In the genomic region with DNA sequence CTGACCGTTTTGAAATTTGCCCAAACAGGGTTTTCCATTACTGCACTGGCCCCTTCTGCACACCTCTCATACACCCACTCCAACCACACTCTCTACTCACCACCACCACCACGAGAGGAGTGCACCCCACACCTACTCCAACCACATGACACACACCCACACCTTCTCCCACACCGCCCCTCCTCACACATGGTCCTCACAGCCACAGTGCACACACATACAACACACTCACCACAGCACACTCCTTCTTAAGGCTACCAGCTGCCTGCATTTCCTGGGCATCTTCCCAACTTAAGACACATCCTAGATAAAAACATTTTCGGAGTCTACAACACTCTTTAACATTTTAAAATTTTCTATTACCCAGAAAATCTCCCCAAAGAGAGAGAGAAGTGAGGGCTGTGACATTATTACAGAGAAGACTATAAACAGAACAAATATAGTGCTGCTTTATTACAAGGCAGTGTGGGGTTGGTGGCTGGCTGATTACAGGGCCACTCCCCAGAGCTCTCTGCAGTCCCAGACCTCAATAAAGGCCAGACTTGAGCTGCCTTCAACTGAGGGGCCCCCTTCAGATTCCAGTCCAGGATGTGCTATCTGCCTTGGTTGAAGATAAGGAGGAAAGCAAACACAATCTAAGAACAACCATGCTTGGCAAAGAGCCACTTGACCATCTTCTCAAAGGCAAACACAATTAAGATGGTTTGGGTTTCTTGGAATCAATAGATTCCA, we compare ENCODE assay signal across 2 cellular contexts.
A peak's percentile ranks its signal among the peaks of the same experiment; 100 is the strongest.
TF ChIP-seq lines count a peak whose summit lies in the region.

No MANE protein-coding gene starts in this region.

TF ChIP-seq in A549, 52 proteins besides CTCF, POLR2A, EP300 and RAD21:
- TF ChIP-seq HES2 (IDR thresholded peaks at IDR 0.05) (no peak), TP53 (CRISPR knock-in tag; IDR thresholded peaks at IDR 0.05) (no peak), POLR2AphosphoS2 (conservative IDR thresholded peaks at IDR 0.05; ENCODE audit: low read length) (no peak), SMC3 (IDR thresholded peaks at IDR 0.05) (no peak), FOSB (CRISPR knock-in tag; IDR thresholded peaks at IDR 0.05) (no peak), ZSCAN20 (CRISPR knock-in tag; IDR thresholded peaks at IDR 0.05) (no peak), CEBPB (IDR thresholded peaks at IDR 0.05) (no peak), NPAS2 (CRISPR knock-in tag; IDR thresholded peaks at IDR 0.05; ENCODE audit: borderline replicate concordance) (no peak), BCL3 (IDR thresholded peaks at IDR 0.05) (no peak), ZNF302 (CRISPR knock-in tag; IDR thresholded peaks at IDR 0.05) (no peak), JUNB (IDR thresholded peaks at IDR 0.05) (no peak)
- TF ChIP-seq, protein P1, sequence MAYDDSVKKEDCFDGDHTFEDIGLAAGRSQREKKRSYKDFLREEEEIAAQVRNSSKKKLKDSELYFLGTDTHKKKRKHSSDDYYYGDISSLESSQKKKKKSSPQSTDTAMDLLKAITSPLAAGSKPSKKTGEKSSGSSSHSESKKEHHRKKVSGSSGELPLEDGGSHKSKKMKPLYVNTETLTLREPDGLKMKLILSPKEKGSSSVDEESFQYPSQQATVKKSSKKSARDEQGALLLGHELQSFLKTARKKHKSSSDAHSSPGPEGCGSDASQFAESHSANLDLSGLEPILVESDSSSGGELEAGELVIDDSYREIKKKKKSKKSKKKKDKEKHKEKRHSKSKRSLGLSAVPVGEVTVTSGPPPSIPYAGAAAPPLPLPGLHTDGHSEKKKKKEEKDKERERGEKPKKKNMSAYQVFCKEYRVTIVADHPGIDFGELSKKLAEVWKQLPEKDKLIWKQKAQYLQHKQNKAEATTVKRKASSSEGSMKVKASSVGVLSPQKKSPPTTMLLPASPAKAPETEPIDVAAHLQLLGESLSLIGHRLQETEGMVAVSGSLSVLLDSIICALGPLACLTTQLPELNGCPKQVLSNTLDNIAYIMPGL (CRISPR knock-in tag; IDR thresholded peaks at IDR 0.05; ENCODE audit: borderline replicate concordance), result no peak
- TF ChIP-seq, protein P2, sequence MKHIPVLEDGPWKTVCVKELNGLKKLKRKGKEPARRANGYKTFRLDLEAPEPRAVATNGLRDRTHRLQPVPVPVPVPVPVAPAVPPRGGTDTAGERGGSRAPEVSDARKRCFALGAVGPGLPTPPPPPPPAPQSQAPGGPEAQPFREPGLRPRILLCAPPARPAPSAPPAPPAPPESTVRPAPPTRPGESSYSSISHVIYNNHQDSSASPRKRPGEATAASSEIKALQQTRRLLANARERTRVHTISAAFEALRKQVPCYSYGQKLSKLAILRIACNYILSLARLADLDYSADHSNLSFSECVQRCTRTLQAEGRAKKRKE (CRISPR knock-in tag; IDR thresholded peaks at IDR 0.05; ENCODE audit: low read depth), result no peak
TF ChIP-seq in A549: peak in this region for 0.

TF ChIP-seq in HEK293, 187 proteins besides CTCF, POLR2A, EP300 and RAD21 (continues in another document):
- no peak for TF ChIP-seq KLF16 (tag by site-specific recombination; IDR thresholded peaks at IDR 0.05)
- no peak for TF ChIP-seq BCL11B (tag by site-specific recombination; IDR thresholded peaks at IDR 0.05; ENCODE audit: low read depth)
- TF ChIP-seq ZNF560 (tag by site-specific recombination; IDR thresholded peaks at IDR 0.05; ENCODE audit: borderline replicate concordance), result no peak
- TF ChIP-seq ZNF398 (tag by site-specific recombination; IDR thresholded peaks at IDR 0.05), result peak; percentile 36; the same call in 1 of the 2 replicates
- TF ChIP-seq, protein P3, sequence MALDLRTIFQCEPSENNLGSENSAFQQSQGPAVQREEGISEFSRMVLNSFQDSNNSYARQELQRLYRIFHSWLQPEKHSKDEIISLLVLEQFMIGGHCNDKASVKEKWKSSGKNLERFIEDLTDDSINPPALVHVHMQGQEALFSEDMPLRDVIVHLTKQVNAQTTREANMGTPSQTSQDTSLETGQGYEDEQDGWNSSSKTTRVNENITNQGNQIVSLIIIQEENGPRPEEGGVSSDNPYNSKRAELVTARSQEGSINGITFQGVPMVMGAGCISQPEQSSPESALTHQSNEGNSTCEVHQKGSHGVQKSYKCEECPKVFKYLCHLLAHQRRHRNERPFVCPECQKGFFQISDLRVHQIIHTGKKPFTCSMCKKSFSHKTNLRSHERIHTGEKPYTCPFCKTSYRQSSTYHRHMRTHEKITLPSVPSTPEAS (tag by site-specific recombination; IDR thresholded peaks at IDR 0.05), result peak; percentile 64
- TF ChIP-seq ZNF292 (tag by site-specific recombination; IDR thresholded peaks at IDR 0.05; ENCODE audit: borderline replicate concordance, low read depth), result no peak
- TF ChIP-seq ZNF274 (IDR thresholded peaks at IDR 0.05; ENCODE audit: low read length), result no peak
- no peak for TF ChIP-seq ZNF274 (tag by site-specific recombination; IDR thresholded peaks at IDR 0.05; ENCODE audit: borderline replicate concordance)
- TF ChIP-seq, protein P4, sequence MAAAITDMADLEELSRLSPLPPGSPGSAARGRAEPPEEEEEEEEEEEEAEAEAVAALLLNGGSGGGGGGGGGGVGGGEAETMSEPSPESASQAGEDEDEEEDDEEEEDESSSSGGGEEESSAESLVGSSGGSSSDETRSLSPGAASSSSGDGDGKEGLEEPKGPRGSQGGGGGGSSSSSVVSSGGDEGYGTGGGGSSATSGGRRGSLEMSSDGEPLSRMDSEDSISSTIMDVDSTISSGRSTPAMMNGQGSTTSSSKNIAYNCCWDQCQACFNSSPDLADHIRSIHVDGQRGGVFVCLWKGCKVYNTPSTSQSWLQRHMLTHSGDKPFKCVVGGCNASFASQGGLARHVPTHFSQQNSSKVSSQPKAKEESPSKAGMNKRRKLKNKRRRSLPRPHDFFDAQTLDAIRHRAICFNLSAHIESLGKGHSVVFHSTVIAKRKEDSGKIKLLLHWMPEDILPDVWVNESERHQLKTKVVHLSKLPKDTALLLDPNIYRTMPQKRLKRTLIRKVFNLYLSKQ (tag by site-specific recombination; IDR thresholded peaks at IDR 0.05; ENCODE audit: borderline replicate concordance), result no peak
- no peak for TF ChIP-seq ZNF114 (tag by site-specific recombination; IDR thresholded peaks at IDR 0.05)
- TF ChIP-seq, protein P5, sequence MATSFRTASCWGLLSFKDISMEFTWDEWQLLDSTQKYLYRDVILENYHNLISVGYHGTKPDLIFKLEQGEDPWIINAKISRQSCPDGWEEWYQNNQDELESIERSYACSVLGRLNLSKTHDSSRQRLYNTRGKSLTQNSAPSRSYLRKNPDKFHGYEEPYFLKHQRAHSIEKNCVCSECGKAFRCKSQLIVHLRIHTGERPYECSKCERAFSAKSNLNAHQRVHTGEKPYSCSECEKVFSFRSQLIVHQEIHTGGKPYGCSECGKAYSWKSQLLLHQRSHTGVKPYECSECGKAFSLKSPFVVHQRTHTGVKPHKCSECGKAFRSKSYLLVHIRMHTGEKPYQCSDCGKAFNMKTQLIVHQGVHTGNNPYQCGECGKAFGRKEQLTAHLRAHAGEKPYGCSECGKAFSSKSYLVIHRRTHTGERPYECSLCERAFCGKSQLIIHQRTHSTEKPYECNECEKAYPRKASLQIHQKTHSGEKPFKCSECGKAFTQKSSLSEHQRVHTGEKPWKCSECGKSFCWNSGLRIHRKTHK (tag by site-specific recombination; IDR thresholded peaks at IDR 0.05), result no peak
- TF ChIP-seq KLF1 (tag by site-specific recombination; IDR thresholded peaks at IDR 0.05), result 0 out of 2 replicates have a peak, but pooled peaks have one; percentile 10
- TF ChIP-seq MYNN (tag by site-specific recombination; IDR thresholded peaks at IDR 0.05; ENCODE audit: borderline replicate concordance), result no peak
- TF ChIP-seq ZNF404 (tag by site-specific recombination; IDR thresholded peaks at IDR 0.05), result no peak
- TF ChIP-seq, protein P6, sequence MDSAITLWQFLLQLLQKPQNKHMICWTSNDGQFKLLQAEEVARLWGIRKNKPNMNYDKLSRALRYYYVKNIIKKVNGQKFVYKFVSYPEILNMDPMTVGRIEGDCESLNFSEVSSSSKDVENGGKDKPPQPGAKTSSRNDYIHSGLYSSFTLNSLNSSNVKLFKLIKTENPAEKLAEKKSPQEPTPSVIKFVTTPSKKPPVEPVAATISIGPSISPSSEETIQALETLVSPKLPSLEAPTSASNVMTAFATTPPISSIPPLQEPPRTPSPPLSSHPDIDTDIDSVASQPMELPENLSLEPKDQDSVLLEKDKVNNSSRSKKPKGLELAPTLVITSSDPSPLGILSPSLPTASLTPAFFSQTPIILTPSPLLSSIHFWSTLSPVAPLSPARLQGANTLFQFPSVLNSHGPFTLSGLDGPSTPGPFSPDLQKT (IDR thresholded peaks at IDR 0.05; ENCODE audit: borderline replicate concordance, low read depth, low read length), result no peak
- no peak for TF ChIP-seq ZNF626 (tag by site-specific recombination; IDR thresholded peaks at IDR 0.05)
- TF ChIP-seq, protein P7, sequence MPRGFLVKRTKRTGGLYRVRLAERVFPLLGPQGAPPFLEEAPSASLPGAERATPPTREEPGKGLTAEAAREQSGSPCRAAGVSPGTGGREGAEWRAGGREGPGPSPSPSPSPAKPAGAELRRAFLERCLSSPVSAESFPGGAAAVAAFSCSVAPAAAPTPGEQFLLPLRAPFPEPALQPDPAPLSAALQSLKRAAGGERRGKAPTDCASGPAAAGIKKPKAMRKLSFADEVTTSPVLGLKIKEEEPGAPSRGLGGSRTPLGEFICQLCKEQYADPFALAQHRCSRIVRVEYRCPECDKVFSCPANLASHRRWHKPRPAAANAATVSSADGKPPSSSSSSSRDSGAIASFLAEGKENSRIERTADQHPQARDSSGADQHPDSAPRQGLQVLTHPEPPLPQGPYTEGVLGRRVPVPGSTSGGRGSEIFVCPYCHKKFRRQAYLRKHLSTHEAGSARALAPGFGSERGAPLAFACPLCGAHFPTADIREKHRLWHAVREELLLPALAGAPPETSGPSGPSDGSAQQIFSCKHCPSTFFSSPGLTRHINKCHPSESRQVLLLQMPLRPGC (tag by site-specific recombination; IDR thresholded peaks at IDR 0.05), result no peak
- no peak for TF ChIP-seq ZNF324 (tag by site-specific recombination; IDR thresholded peaks at IDR 0.05)
- TF ChIP-seq IKZF3 (tag by site-specific recombination; IDR thresholded peaks at IDR 0.05), result no peak
- peak; percentile 99 for TF ChIP-seq EGR2 (tag by site-specific recombination; IDR thresholded peaks at IDR 0.05; ENCODE audit: low read depth)
- no peak for TF ChIP-seq ZNF391 (tag by site-specific recombination; IDR thresholded peaks at IDR 0.05; ENCODE audit: borderline replicate concordance, low read depth)
- TF ChIP-seq ZBTB26 (tag by site-specific recombination; optimal IDR thresholded peaks at IDR 0.05), result no peak
- TF ChIP-seq TRIM28 (IDR thresholded peaks at IDR 0.05; ENCODE audit: borderline replicate concordance, low read length), result no peak
- TF ChIP-seq, protein P8, sequence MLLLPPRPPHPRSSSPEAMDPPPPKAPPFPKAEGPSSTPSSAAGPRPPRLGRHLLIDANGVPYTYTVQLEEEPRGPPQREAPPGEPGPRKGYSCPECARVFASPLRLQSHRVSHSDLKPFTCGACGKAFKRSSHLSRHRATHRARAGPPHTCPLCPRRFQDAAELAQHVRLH (tag by site-specific recombination; IDR thresholded peaks at IDR 0.05), result no peak
- TF ChIP-seq ZNF2 (tag by site-specific recombination; IDR thresholded peaks at IDR 0.05), result no peak
- TF ChIP-seq, protein P9, sequence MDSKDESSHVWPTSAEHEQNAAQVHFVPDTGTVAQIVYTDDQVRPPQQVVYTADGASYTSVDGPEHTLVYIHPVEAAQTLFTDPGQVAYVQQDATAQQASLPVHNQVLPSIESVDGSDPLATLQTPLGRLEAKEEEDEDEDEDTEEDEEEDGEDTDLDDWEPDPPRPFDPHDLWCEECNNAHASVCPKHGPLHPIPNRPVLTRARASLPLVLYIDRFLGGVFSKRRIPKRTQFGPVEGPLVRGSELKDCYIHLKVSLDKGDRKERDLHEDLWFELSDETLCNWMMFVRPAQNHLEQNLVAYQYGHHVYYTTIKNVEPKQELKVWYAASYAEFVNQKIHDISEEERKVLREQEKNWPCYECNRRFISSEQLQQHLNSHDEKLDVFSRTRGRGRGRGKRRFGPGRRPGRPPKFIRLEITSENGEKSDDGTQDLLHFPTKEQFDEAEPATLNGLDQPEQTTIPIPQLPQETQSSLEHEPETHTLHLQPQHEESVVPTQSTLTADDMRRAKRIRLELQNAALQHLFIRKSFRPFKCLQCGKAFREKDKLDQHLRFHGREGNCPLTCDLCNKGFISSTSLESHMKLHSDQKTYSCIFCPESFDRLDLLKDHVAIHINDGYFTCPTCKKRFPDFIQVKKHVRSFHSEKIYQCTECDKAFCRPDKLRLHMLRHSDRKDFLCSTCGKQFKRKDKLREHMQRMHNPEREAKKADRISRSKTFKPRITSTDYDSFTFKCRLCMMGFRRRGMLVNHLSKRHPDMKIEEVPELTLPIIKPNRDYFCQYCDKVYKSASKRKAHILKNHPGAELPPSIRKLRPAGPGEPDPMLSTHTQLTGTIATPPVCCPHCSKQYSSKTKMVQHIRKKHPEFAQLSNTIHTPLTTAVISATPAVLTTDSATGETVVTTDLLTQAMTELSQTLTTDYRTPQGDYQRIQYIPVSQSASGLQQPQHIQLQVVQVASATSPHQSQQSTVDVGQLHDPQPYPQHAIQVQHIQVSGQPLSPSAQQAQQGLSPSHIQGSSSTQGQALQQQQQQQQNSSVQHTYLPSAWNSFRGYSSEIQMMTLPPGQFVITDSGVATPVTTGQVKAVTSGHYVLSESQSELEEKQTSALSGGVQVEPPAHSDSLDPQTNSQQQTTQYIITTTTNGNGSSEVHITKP (tag by site-specific recombination; IDR thresholded peaks at IDR 0.05), result no peak
- no peak for TF ChIP-seq ZNF157 (tag by site-specific recombination; IDR thresholded peaks at IDR 0.05)
- TF ChIP-seq ZFHX2 (tag by site-specific recombination; conservative IDR thresholded peaks at IDR 0.05), result peak; percentile 100
